In the genomic region with DNA sequence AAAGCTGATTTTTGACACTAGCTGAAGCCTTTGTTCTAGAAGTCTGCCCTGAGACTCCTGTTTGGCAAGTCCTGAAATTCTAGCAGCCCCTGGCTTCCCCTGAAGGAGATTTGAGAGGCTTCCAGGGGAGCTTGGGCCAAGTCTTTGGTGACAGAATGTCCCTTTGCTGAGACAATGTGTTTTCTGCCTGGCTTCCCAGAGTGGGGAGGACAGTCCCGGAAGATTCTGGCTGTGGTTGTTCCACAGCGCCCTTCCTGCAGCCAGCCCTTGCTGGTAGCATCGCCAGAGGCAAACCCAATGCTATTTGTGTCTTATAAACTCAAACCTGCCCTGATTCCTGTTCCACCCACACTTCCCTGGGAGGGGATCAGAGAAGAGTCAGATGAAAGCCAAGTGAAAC, we compare ENCODE assay signal across 22 cellular contexts. TPM values are rescaled to one million over a fixed set of nuclear protein-coding genes. Genes with fewer than 3 reads are reported as not detected.
"Had no signal": no experiment of that assay in that cellular context is flagged by ENCODE, and none has a peak within 500 bp of the region (broad histone marks: within the 10 kb centered on the region; RNA-seq: fewer than 3 reads in every experiment).

No MANE protein-coding gene starts in this region.

- H3K9me3 ChIP-seq: adrenal gland, body of pancreas, heart left ventricle, prostate gland, right lobe of liver, thoracic aorta had no signal

- H3K4me3 Mint-ChIP-seq: activated CD4-positive, alpha-beta memory T cell treated with anti-CD3 and anti-CD28 coated beads, Interleukin-2, amount 10 ng/mL, durations not matched to agents 7 days and 5 days; activated naive CD4-positive, alpha-beta T cell treated with anti-CD3 and anti-CD28 coated beads, Interleukin-2, amount 50 U/mL, for 24 hours; activated T-cell treated with anti-CD3 and anti-CD28 coated beads, Interleukin-2, amount 50 U/mL, for 24 hours; dendritic cell treated with granulocyte-macrophage colony-stimulating factor and Interleukin-4, amounts not matched to agents 40 ng/mL and 50 ng/mL, for 4 days; natural killer cell; T-helper 17 cell had no signal

- H3K36me3 ChIP-seq: adrenal gland, heart left ventricle, prostate gland, right lobe of liver, thoracic aorta, WERI-Rb-1 had no signal

- H3K27ac ChIP-seq: adrenal gland, body of pancreas, heart left ventricle, prostate gland, right lobe of liver, thoracic aorta, WERI-Rb-1 had no signal

- H3K4me2 ChIP-seq: smooth muscle cell had no signal

- H3K4me3 ChIP-seq: adrenal gland, body of pancreas, heart left ventricle, prostate gland, right lobe of liver, smooth muscle cell, thoracic aorta had no signal

- H3K36me3 Mint-ChIP-seq: activated naive CD4-positive, alpha-beta T cell treated with anti-CD3 and anti-CD28 coated beads, Interleukin-2, amount 50 U/mL, for 24 hours; natural killer cell had no signal

- H3K27ac Mint-ChIP-seq: activated CD4-positive, alpha-beta memory T cell treated with anti-CD3 and anti-CD28 coated beads, Interleukin-2, amount 10 ng/mL, durations not matched to agents 7 days and 5 days; activated naive CD4-positive, alpha-beta T cell treated with anti-CD3 and anti-CD28 coated beads, Interleukin-2, amount 50 U/mL, for 24 hours; activated T-cell treated with anti-CD3 and anti-CD28 coated beads, Interleukin-2, amount 50 U/mL, for 24 hours; dendritic cell treated with granulocyte-macrophage colony-stimulating factor and Interleukin-4, amounts not matched to agents 40 ng/mL and 50 ng/mL, for 4 days; natural killer cell; T-helper 17 cell had no signal

- ATAC-seq: body of pancreas; natural killer cell; right lobe of liver; stimulated activated naive CD8-positive, alpha-beta T cell treated with anti-CD3 and anti-CD28 coated beads, Interleukin-15, Interleukin-2, amounts not matched to agents 100 U/mL and 50 U/mL, for 24 hours; T-helper 17 cell had no signal

- DNase-seq: activated CD4-positive, alpha-beta memory T cell treated with anti-CD3 and anti-CD28 coated beads, Interleukin-2, amount 10 ng/mL, durations not matched to agents 7 days and 5 days; activated effector memory CD4-positive, alpha-beta T cell treated with anti-CD3 and anti-CD28 coated beads, Interleukin-2, amount 50 U/mL, for 16 hours; activated T-cell treated with anti-CD3 and anti-CD28 coated beads, Interleukin-2, amount 50 U/mL, for 24 hours; adrenal gland; body of pancreas; central memory CD4-positive, alpha-beta T cell; heart left ventricle; natural killer cell; right lobe of liver; stimulated activated naive CD8-positive, alpha-beta T cell treated with anti-CD3 and anti-CD28 coated beads, Interleukin-15, Interleukin-2, amounts not matched to agents 100 U/mL and 50 U/mL, for 24 hours; T-helper 17 cell; WERI-Rb-1 had no signal

- H3K9me3 Mint-ChIP-seq: activated CD4-positive, alpha-beta memory T cell treated with anti-CD3 and anti-CD28 coated beads, Interleukin-2, amount 10 ng/mL, durations not matched to agents 7 days and 5 days; activated naive CD4-positive, alpha-beta T cell treated with anti-CD3 and anti-CD28 coated beads, Interleukin-2, amount 50 U/mL, for 24 hours; activated T-cell treated with anti-CD3 and anti-CD28 coated beads, Interleukin-2, amount 50 U/mL, for 24 hours; dendritic cell treated with granulocyte-macrophage colony-stimulating factor and Interleukin-4, amounts not matched to agents 40 ng/mL and 50 ng/mL, for 4 days; natural killer cell had no signal

- H3K27me3 ChIP-seq: body of pancreas, right lobe of liver had no signal

- H3K4me1 Mint-ChIP-seq: activated CD4-positive, alpha-beta memory T cell treated with anti-CD3 and anti-CD28 coated beads, Interleukin-2, amount 10 ng/mL, durations not matched to agents 7 days and 5 days; activated naive CD4-positive, alpha-beta T cell treated with anti-CD3 and anti-CD28 coated beads, Interleukin-2, amount 50 U/mL, for 24 hours; T-helper 17 cell had no signal

- H3K4me1 ChIP-seq: adrenal gland, body of pancreas, heart left ventricle, prostate gland, right lobe of liver had no signal

- FAIRE-seq: frontal cortex, islet of Langerhans, urothelium cell line had no signal

RNA-seq across cellular contexts. Expression of gene OAS1, which starts 56.4 kb away (rescaled TPM):
- total RNA-seq: smooth muscle cell had no signal

RNA-seq across cellular contexts. Expression of gene RPH3A, which starts 58.8 kb away (rescaled TPM):
- total RNA-seq: activated CD4-positive, alpha-beta memory T cell treated with anti-CD3 and anti-CD28 coated beads, Interleukin-2, amount 10 ng/mL, durations not matched to agents 7 days and 5 days; body of pancreas; epithelial cell of proximal tubule; lung microvascular endothelial cell; prostate gland; smooth muscle cell; thoracic aorta had no signal
- polyA plus RNA-seq: heart left ventricle, smooth muscle cell had no signal
